Comparison of ENCODE assay signal across 15 cellular contexts in the genomic region with DNA sequence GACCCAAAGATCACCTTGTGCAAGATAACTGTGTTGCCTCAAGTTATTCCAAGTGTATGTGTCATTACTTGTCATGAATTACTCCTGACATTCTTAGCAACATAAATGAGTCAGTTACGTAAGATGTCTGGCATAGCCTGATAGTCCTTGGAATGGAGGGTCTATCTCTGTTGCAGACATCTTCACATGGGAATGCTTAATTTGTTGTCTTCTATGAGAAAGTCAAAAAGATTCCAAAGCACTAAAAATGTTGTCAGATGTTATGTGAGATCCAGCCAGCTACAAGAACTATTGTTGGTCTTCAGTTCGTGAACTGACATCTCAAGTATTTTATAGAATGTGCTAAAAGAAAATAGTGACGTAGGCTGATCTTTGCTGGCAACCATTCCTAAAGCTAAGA.
DNase-seq lines count a peak whose midpoint lies in the region; ATAC-seq and TF ChIP-seq lines count a peak whose summit lies in the region.
"Had no signal": no experiment of that assay in that cellular context is flagged by ENCODE, and none has a peak within 500 bp of the region (broad histone marks: within the 10 kb centered on the region; RNA-seq: fewer than 3 reads in every experiment).

No MANE protein-coding gene starts in this region.

- intact Hi-C loops in IMR-90 (cut with micrococcal nuclease) (no loop called here), MCF 10A (cut with micrococcal nuclease) (no loop called here), uterus (cut with DNase I; ENCODE audit: low total_unique reads) (no loop called here), thyroid gland (cut with DNase I) (no loop called here)

- no peaks in the 10 kb centered on the region for H3K9me3 ChIP-seq in IMR-90 (ENCODE audit: control insufficient read depth, insufficient read depth, low read length)
- H3K9me3 ChIP-seq in uterus, result no peaks in the 10 kb centered on the region
- no peaks in the 10 kb centered on the region for H3K9me3 ChIP-seq in thyroid gland

- H4K91ac ChIP-seq in IMR-90 (ENCODE audit: insufficient read depth, low read depth, low read length), result no peak overlapping the region

- H4K5ac ChIP-seq in IMR-90 (ENCODE audit: low read depth, low read length), result no peak overlapping the region

- no peak overlapping the region for H2BK15ac ChIP-seq in IMR-90 (ENCODE audit: low read depth, low read length)

- no peak overlapping the region for H3K27ac Mint-ChIP-seq in MCF 10A (ENCODE audit: low read depth, unreplicated experiment)
- H3K27ac Mint-ChIP-seq: activated T-helper 17 cell treated with anti-CD3 and anti-CD28 coated beads, Interleukin-2, amount 50 U/mL, for 72 hours had no signal

- H3K79me1 ChIP-seq in IMR-90 (ENCODE audit: low read depth in 1 of 2, low read length in 2 of 2), result peaks cover 19 to 28% of the 10 kb centered on the region in 2 experiments

- H3K4me3 ChIP-seq in IMR-90 (ENCODE audit: insufficient read depth, low read depth, low read length), result no peak overlapping the region
- no peak overlapping the region for H3K4me3 ChIP-seq in uterus
- H3K4me3 ChIP-seq in thyroid gland (replicated peaks in 1 of 3), result no peak overlapping the region

- no CpG with 5 or more reads among the region's 3 CpGs for WGBS in IMR-90 (ENCODE audit: extremely low coverage in 2 of 2, insufficient read length in 1 of 2), 2 experiments
- 58 to 60% methylated on average over 3 of the region's 3 CpGs for WGBS in thyroid gland, 2 donors

- H2AFZ ChIP-seq in IMR-90 (replicated peaks; ENCODE audit: low read length, poor library complexity), result no peak overlapping the region

- no peak overlapping the region for H2AK9ac ChIP-seq in IMR-90 (replicated peaks; ENCODE audit: low read depth, low read length, poor library complexity)

- H3K18ac ChIP-seq in IMR-90 (ENCODE audit: low read depth, low read length), result no peak overlapping the region; the same call in 1 of the 2 replicates

- POLR2A ChIA-PET in IMR-90 (lab: Charles Lee; ENCODE audit: unreplicated experiment) (no interaction called here), MCF 10A (lab: Yijun Ruan, JAX) (no interaction called here)

- peak; percentile 51 for ATAC-seq in IMR-90 (ENCODE audit: low read depth)
- no peak for ATAC-seq in GM21529 (IDR thresholded peaks at IDR 0.05; ENCODE audit: unreplicated experiment)
- ATAC-seq: activated T-helper 17 cell treated with anti-CD3 and anti-CD28 coated beads, Interleukin-2, amount 50 U/mL, for 72 hours had no signal

- H3K4me3 Mint-ChIP-seq in MCF 10A (ENCODE audit: unreplicated experiment), result no peak overlapping the region
- H3K4me3 Mint-ChIP-seq: activated T-helper 17 cell treated with anti-CD3 and anti-CD28 coated beads, Interleukin-2, amount 50 U/mL, for 72 hours had no signal

- H3K23ac ChIP-seq in IMR-90 (ENCODE audit: low read depth, low read length), result 0 out of 2 replicates have a peak overlapping the region, but pooled peaks have one; percentile 2

- H3K27me3 ChIP-seq in IMR-90 (ENCODE audit: control insufficient read depth, insufficient read depth, low read length), result no peaks in the 10 kb centered on the region
- H3K27me3 ChIP-seq in uterus, result no peaks in the 10 kb centered on the region
- no peaks in the 10 kb centered on the region for H3K27me3 ChIP-seq in thyroid gland

- no peak overlapping the region for H3K27ac ChIP-seq in IMR-90 (ENCODE audit: insufficient read depth, low read length)
- peak overlapping the region; percentile 81 to 82 for H3K27ac ChIP-seq in uterus
- H3K27ac ChIP-seq in thyroid gland, result no peak overlapping the region

- TF ChIP-seq POLR2A in IMR-90 (IDR thresholded peaks at IDR 0.05; ENCODE audit: low read depth, low read length) (no peak), uterus (IDR thresholded peaks at IDR 0.05) (no peak), thyroid gland (IDR thresholded peaks at IDR 0.05) (no peak)

- TF ChIP-seq CTCF in IMR-90 (conservative IDR thresholded peaks at IDR 0.05; ENCODE audit: low read depth, low read length), result no peak
- no peak for TF ChIP-seq CTCF in MCF 10A (IDR thresholded peaks at IDR 0.05; ENCODE audit: unreplicated experiment)
- no peak for TF ChIP-seq CTCF in uterus (IDR thresholded peaks at IDR 0.05)
- no peak for TF ChIP-seq CTCF in thyroid gland (IDR thresholded peaks at IDR 0.05)

- H2BK120ac ChIP-seq in IMR-90 (ENCODE audit: low read depth, low read length), result no peak overlapping the region

- peaks cover 6% of the 10 kb centered on the region for H3K4me1 Mint-ChIP-seq in MCF 10A (ENCODE audit: insufficient read depth, unreplicated experiment)
- H3K4me1 Mint-ChIP-seq: activated T-helper 17 cell treated with anti-CD3 and anti-CD28 coated beads, Interleukin-2, amount 50 U/mL, for 72 hours had no signal

- H3K4ac ChIP-seq in IMR-90 (ENCODE audit: low read depth, low read length), result no peak overlapping the region

- H3K36me3 Mint-ChIP-seq in MCF 10A (ENCODE audit: insufficient read depth, unreplicated experiment), result peaks cover 53% of the 10 kb centered on the region

- H3K14ac ChIP-seq in IMR-90 (replicated peaks; ENCODE audit: low read depth, low read length), result no peak overlapping the region

- DNase-seq in IMR-90, result peak; percentile 79
- DNase-seq in MCF 10A (ENCODE audit: unreplicated experiment), result peak; percentile 53
- DNase-seq in kidney glomerular epithelial cell (lab: John Stamatoyannopoulos, UW), result peak; percentile 46
- DNase-seq in uterus, result peak in 1 of 2 donors; percentile 46
- DNase-seq in amniotic stem cell (lab: John Stamatoyannopoulos, UW), result no peak
- no peak for DNase-seq in thyroid gland
- DNase-seq: activated CD4-positive, alpha-beta T cell treated with anti-CD3 and anti-CD28 coated beads, Interleukin-2, amount 50 U/mL, for 1 hour; Calu3; cerebellar nuclear complex; NCI-H1105 treated with DMSO at 0.1 percent for 48 hours; NCI-H446; substantia nigra; T-helper 2 cell had no signal

- no peaks in the 10 kb centered on the region for H3K9me3 Mint-ChIP-seq in MCF 10A (ENCODE audit: unreplicated experiment)
- H3K9me3 Mint-ChIP-seq: activated T-helper 17 cell treated with anti-CD3 and anti-CD28 coated beads, Interleukin-2, amount 50 U/mL, for 72 hours had no signal

- no peaks in the 10 kb centered on the region for H3K27me3 Mint-ChIP-seq in MCF 10A (ENCODE audit: insufficient read depth, unreplicated experiment)

- H3K4me1 ChIP-seq in IMR-90 (ENCODE audit: control insufficient read depth, insufficient read depth, low read length), result peaks cover under 1% of the 10 kb centered on the region; the same call in 1 of the 2 replicates
- peaks cover 0 to 7% of the 10 kb centered on the region in 2 donors for H3K4me1 ChIP-seq in uterus
- no peaks in the 10 kb centered on the region for H3K4me1 ChIP-seq in thyroid gland

- H3K56ac ChIP-seq in IMR-90 (ENCODE audit: extremely low read depth, insufficient read depth, low read length), result no peak overlapping the region

- no peak overlapping the region for H3K4me2 ChIP-seq in IMR-90 (ENCODE audit: low read depth, low read length)

- no peak overlapping the region for H2BK20ac ChIP-seq in IMR-90 (ENCODE audit: low read depth, low read length)

- no peak overlapping the region for H2AK5ac ChIP-seq in IMR-90 (ENCODE audit: low read depth, low read length)

- in situ Hi-C loops in IMR-90 (cut with MboI; ENCODE audit: low sequenced_read_pairs), result no loop called here

- H2BK5ac ChIP-seq in IMR-90 (ENCODE audit: low read depth, low read length, poor library complexity, severe bottlenecking), result peak overlapping the region; percentile 68

- peak overlapping the region in 1 of 2 experiments; percentile 4; a peak in 1 of 4 replicates for H4K8ac ChIP-seq in IMR-90 (ENCODE audit: low read depth in 2 of 2, low read length in 2 of 2)

- H3K9ac ChIP-seq in IMR-90 (ENCODE audit: low read depth, low read length), result no peak overlapping the region

- H3K9me1 ChIP-seq in IMR-90 (ENCODE audit: insufficient read depth, low read length), result peaks cover 10% of the 10 kb centered on the region

- no TSS peak for BruUV-seq in IMR-90 (replicated peaks; lab: Mats Ljungman, UMichigan)
- no TSS peak for BruUV-seq in MCF 10A (replicated peaks; lab: Mats Ljungman, UMichigan)

- no peak for TF ChIP-seq RAD21 in IMR-90 (IDR thresholded peaks at IDR 0.05; ENCODE audit: low read length)

- H3K36me3 ChIP-seq in IMR-90 (ENCODE audit: control insufficient read depth, insufficient read depth, low read length) (peaks cover 44% of the 10 kb centered on the region), uterus (no peaks in the 10 kb centered on the region), thyroid gland (no peaks in the 10 kb centered on the region)

- H4K20me1 ChIP-seq in IMR-90 (ENCODE audit: insufficient read depth, low read length), result no peaks in the 10 kb centered on the region

- CTCF ChIA-PET in IMR-90 (lab: Yijun Ruan, JAX) (interaction anchor here (0.6 kb wide), 1 partner anchor 688 kb away, joined by 3 read pairs; no protein-coding TSS in a partner anchor), MCF 10A (lab: Yijun Ruan, JAX) (interaction anchor here (0.6 to 1.0 kb wide), 2 partner anchors 82 to 265 kb away, joined by 3 read pairs; no protein-coding TSS in a partner anchor)

- dilution Hi-C loops in IMR-90 (cut with HindIII; ENCODE audit: low sequenced_read_pairs, unreplicated experiment), result no loop called here

TF ChIP-seq in IMR-90, 13 proteins besides CTCF, POLR2A, EP300 and RAD21 (continues in another document):
- TF ChIP-seq RFX5 (IDR thresholded peaks at IDR 0.05; ENCODE audit: low read depth, low read length), result no peak
- TF ChIP-seq CEBPB (IDR thresholded peaks at IDR 0.05; ENCODE audit: low read depth, low read length), result peak; percentile 89
- TF ChIP-seq SMC3 (IDR thresholded peaks at IDR 0.05; ENCODE audit: low read depth, low read length), result no peak
- TF ChIP-seq BHLHE40 (IDR thresholded peaks at IDR 0.05; ENCODE audit: low read depth, low read length), result no peak
- peak; percentile 46; the same call in 1 of the 2 replicates for TF ChIP-seq FOS (IDR thresholded peaks at IDR 0.05; ENCODE audit: low read depth, low read length)
- TF ChIP-seq CHD1 (IDR thresholded peaks at IDR 0.05; ENCODE audit: low read depth, low read length), result no peak
- TF ChIP-seq, protein P1, sequence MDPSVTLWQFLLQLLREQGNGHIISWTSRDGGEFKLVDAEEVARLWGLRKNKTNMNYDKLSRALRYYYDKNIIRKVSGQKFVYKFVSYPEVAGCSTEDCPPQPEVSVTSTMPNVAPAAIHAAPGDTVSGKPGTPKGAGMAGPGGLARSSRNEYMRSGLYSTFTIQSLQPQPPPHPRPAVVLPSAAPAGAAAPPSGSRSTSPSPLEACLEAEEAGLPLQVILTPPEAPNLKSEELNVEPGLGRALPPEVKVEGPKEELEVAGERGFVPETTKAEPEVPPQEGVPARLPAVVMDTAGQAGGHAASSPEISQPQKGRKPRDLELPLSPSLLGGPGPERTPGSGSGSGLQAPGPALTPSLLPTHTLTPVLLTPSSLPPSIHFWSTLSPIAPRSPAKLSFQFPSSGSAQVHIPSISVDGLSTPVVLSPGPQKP (IDR thresholded peaks at IDR 0.05; ENCODE audit: borderline replicate concordance, low read depth, low read length), result no peak
- no peak for TF ChIP-seq MAFK (IDR thresholded peaks at IDR 0.05; ENCODE audit: low read depth, low read length)

Comparison
In these comparisons a context has a peak if more than half of its experiments do, and no peak if none do; other contexts are left out.
1. DNase-seq: peak in IMR-90 (single experiment), MCF 10A (single experiment) and kidney glomerular epithelial cell (single experiment); none in amniotic stem cell (single experiment) and thyroid gland (0 of 2).
2. H3K27ac ChIP-seq: peak in uterus (2 of 2); none in IMR-90 (single experiment) and thyroid gland (0 of 3).